ENCODE assay signal across 8 cellular contexts in genomic region chr11:119029340-119030028, GRCh38. TPM values are rescaled to one million over a fixed set of nuclear protein-coding genes. Genes with fewer than 3 reads are reported as not detected.
A peak's percentile ranks its signal among the peaks of the same experiment; 100 is the strongest.
DNase-seq lines count a peak whose midpoint lies in the region; ATAC-seq and TF ChIP-seq lines count a peak whose summit lies in the region.

No MANE protein-coding gene starts in this region.

- peak overlapping the region; percentile 82 for H3K4me2 ChIP-seq in Karpas-422 (ENCODE audit: low read depth, low read length, poor library complexity, severe bottlenecking)

- no peak overlapping the region for H2AFZ ChIP-seq in Karpas-422 (ENCODE audit: low read length)

- intact Hi-C loops in spleen (cut with DNase I; ENCODE audit: low total_unique reads) = no loop called here

- no peaks in the 10 kb centered on the region for H3K27me3 ChIP-seq in Karpas-422 (ENCODE audit: low read length)
- H3K27me3 ChIP-seq in spleen (replicated peaks in 1 of 7) = no peaks in the 10 kb centered on the region

- TF ChIP-seq CTCF in spleen (IDR thresholded peaks at IDR 0.05 in 8 of 11, conservative IDR thresholded peaks at IDR 0.05 in 3 of 11) = no peak

- H3K9me2 ChIP-seq in Karpas-422 (replicated peaks; ENCODE audit: insufficient read depth, low read length) = no peaks in the 10 kb centered on the region

- H3K79me2 ChIP-seq in Karpas-422 (ENCODE audit: low read length) = peaks cover 10% of the 10 kb centered on the region; the same call in 1 of the 2 replicates

- H3K4me1 ChIP-seq in Karpas-422 (ENCODE audit: low read length) (peaks cover 26% of the 10 kb centered on the region), spleen (peaks cover 14 to 52% (median 37%) of the 10 kb centered on the region in 6 donors)

- peaks cover 35% of the 10 kb centered on the region for H3K4me1 Mint-ChIP-seq in activated naive CD8-positive, alpha-beta T cell treated with anti-CD3 and anti-CD28 coated beads for 36 hours

- H3K36me3 ChIP-seq in Karpas-422 (ENCODE audit: insufficient read depth, low read length) = no peaks in the 10 kb centered on the region
- H3K36me3 ChIP-seq in spleen = peaks cover 0 to 41% (median 15%) of the 10 kb centered on the region in 6 donors

- H3K9me3 ChIP-seq in Karpas-422 (ENCODE audit: low read length) (no peaks in the 10 kb centered on the region), iPS-18c (ENCODE audit: control insufficient read depth, insufficient read depth, low read length) (no peaks in the 10 kb centered on the region), spleen (no peaks in the 10 kb centered on the region)

- peaks cover 15% of the 10 kb centered on the region for H3K36me3 Mint-ChIP-seq in activated naive CD8-positive, alpha-beta T cell treated with anti-CD3 and anti-CD28 coated beads for 36 hours

- DNase-seq in ACHN (peak; percentile 81), Karpas-422 (peak; percentile 46), spleen (peak; percentile 59), NCI-H748 treated with DMSO at 0.1 percent for 48 hours (lab: John Stamatoyannopoulos, UW) (no peak), SIG-M5 (lab: John Stamatoyannopoulos, UW) (no peak)
- DNase-seq in activated naive CD8-positive, alpha-beta T cell treated with anti-CD3 and anti-CD28 coated beads for 36 hours = peak; percentile 62

- H3K27ac Mint-ChIP-seq in activated naive CD8-positive, alpha-beta T cell treated with anti-CD3 and anti-CD28 coated beads for 36 hours = peak overlapping the region; percentile 83

- whole genome bisulfite sequencing in spleen, 5 donors = 59 to 66% (median 64%) methylated on average over 10 of the region's 10 CpGs

- no peak for TF ChIP-seq POLR2A in spleen (IDR thresholded peaks at IDR 0.05)

- peak overlapping the region; percentile 76 for H3K4me3 Mint-ChIP-seq in activated naive CD8-positive, alpha-beta T cell treated with anti-CD3 and anti-CD28 coated beads for 36 hours

- in situ Hi-C loops in ACHN (cut with HindIII; ENCODE audit: low pct_ligation_motif_present, low pct_unique_long_range_greater_than_20kb, low sequenced_read_pairs) = no loop called here

- 0 out of 2 replicates have a peak overlapping the region, but pooled peaks have one; percentile 40 for H3K27ac ChIP-seq in Karpas-422 (ENCODE audit: low read length)
- H3K27ac ChIP-seq in spleen = peak overlapping the region in 6 of 8 donors; percentile 72 to 87 (median 80)

- peak overlapping the region; percentile 77 for H3K9ac ChIP-seq in Karpas-422 (ENCODE audit: low read length)

- H3K9me3 Mint-ChIP-seq in activated naive CD8-positive, alpha-beta T cell treated with anti-CD3 and anti-CD28 coated beads for 36 hours = no peaks in the 10 kb centered on the region

- no peaks in the 10 kb centered on the region for H3K27me3 Mint-ChIP-seq in activated naive CD8-positive, alpha-beta T cell treated with anti-CD3 and anti-CD28 coated beads for 36 hours

- H3K4me3 ChIP-seq in Karpas-422 (ENCODE audit: low read length) (peak overlapping the region; percentile 89), iPS-18c (ENCODE audit: insufficient read depth, low read depth, low read length) (peak overlapping the region; percentile 90), spleen (peak overlapping the region; percentile 63 to 83 (median 72))

- no peaks in the 10 kb centered on the region for H4K20me1 ChIP-seq in Karpas-422 (ENCODE audit: insufficient read depth, low read depth, low read length)

- peak; percentile 24 for ATAC-seq in GM19395 (IDR thresholded peaks at IDR 0.05; ENCODE audit: unreplicated experiment)

RNA-seq across cellular contexts. Expression of gene SLC37A4, which starts 1.2 kb away (rescaled TPM):
- total RNA-seq in Karpas-422 (2014; rRNA removed; shearing (Covaris generic); ENCODE audit: low replicate concordance) = 4.7 and 7.4 TPM in 2 replicates
- total RNA-seq in activated naive CD8-positive, alpha-beta T cell treated with anti-CD3 and anti-CD28 coated beads for 36 hours = 10 to 100 TPM; 28.2 to 30.1 TPM
- 10 to 100 TPM in 6 of 7 donors, 1 to 10 TPM in 1; 9.9 to 26.0 (median 15.9) TPM for total RNA-seq in spleen
- polyA plus RNA-seq in spleen = 10 to 100 TPM in 2 of 3 donors, 1 to 10 TPM in 1; 8.2 to 12.6 (median 10.1) TPM

RNA-seq across cellular contexts. Expression of gene TRAPPC4, which starts 10.9 kb away (rescaled TPM):
- total RNA-seq in Karpas-422 (2014; rRNA removed; shearing (Covaris generic); ENCODE audit: low replicate concordance) = 26.3 and 33.0 TPM in 2 replicates
- total RNA-seq in activated naive CD8-positive, alpha-beta T cell treated with anti-CD3 and anti-CD28 coated beads for 36 hours = 100 to 1,000 TPM; 114 to 127 TPM
- total RNA-seq in spleen = 10 to 100 TPM; 43.0 to 61.8 (median 54.4) TPM
- polyA plus RNA-seq in spleen = 10 to 100 TPM; 33.1 to 53.0 (median 47.6) TPM

RNA-seq across cellular contexts. Expression of gene RPS25, which starts 11.3 kb away (rescaled TPM):
- 547 and 607 TPM in 2 replicates for total RNA-seq in Karpas-422 (2014; rRNA removed; shearing (Covaris generic); ENCODE audit: low replicate concordance)
- total RNA-seq in activated naive CD8-positive, alpha-beta T cell treated with anti-CD3 and anti-CD28 coated beads for 36 hours = 1,000 to 10,000 TPM; 1,524 to 1,591 TPM
- 1,000 to 10,000 TPM in 6 of 7 donors, 100 to 1,000 TPM in 1; 945 to 1,264 (median 1,141) TPM for total RNA-seq in spleen
- polyA plus RNA-seq in spleen = 1,000 to 10,000 TPM; 4,407 to 5,214 (median 4,978) TPM

RNA-seq across cellular contexts. Expression of gene HYOU1, which starts 27.5 kb away (rescaled TPM):
- total RNA-seq in Karpas-422 (2014; rRNA removed; shearing (Covaris generic); ENCODE audit: low replicate concordance) = 27.3 and 32.5 TPM in 2 replicates
- total RNA-seq in activated naive CD8-positive, alpha-beta T cell treated with anti-CD3 and anti-CD28 coated beads for 36 hours = 100 to 1,000 TPM; 121 to 125 TPM
- 100 to 1,000 TPM in 3 of 7 donors, 10 to 100 TPM in 4; 48.2 to 131 (median 80.8) TPM for total RNA-seq in spleen
- polyA plus RNA-seq in spleen = 10 to 100 TPM; 12.3 to 22.7 (median 15.5) TPM

RNA-seq across cellular contexts. Expression of gene CENATAC, which starts 31.5 kb away (rescaled TPM):
- 14.2 and 25.0 TPM in 2 replicates for total RNA-seq in Karpas-422 (2014; rRNA removed; shearing (Covaris generic); ENCODE audit: low replicate concordance)
- total RNA-seq in activated naive CD8-positive, alpha-beta T cell treated with anti-CD3 and anti-CD28 coated beads for 36 hours = 10 to 100 TPM; 24.8 to 28.3 TPM
- 10 to 100 TPM; 39.2 to 86.2 (median 66.7) TPM for total RNA-seq in spleen
- polyA plus RNA-seq in spleen = 10 to 100 TPM; 27.0 to 80.8 (median 44.1) TPM

Comparison
In these comparisons a context has a peak if more than half of its experiments do, and no peak if none do; other contexts are left out.
1. DNase-seq: peak in ACHN (single experiment), Karpas-422 (single experiment), activated naive CD8-positive, alpha-beta T cell treated with anti-CD3 and anti-CD28 coated beads for 36 hours (single experiment) and spleen (single experiment); none in NCI-H748 treated with DMSO at 0.1 percent for 48 hours (single experiment) and SIG-M5 (single experiment).
2. Peak in every context shown above with its lines, with median percentiles within 50 percentile points of each other: H3K4me3 ChIP-seq.